In the genomic region with DNA sequence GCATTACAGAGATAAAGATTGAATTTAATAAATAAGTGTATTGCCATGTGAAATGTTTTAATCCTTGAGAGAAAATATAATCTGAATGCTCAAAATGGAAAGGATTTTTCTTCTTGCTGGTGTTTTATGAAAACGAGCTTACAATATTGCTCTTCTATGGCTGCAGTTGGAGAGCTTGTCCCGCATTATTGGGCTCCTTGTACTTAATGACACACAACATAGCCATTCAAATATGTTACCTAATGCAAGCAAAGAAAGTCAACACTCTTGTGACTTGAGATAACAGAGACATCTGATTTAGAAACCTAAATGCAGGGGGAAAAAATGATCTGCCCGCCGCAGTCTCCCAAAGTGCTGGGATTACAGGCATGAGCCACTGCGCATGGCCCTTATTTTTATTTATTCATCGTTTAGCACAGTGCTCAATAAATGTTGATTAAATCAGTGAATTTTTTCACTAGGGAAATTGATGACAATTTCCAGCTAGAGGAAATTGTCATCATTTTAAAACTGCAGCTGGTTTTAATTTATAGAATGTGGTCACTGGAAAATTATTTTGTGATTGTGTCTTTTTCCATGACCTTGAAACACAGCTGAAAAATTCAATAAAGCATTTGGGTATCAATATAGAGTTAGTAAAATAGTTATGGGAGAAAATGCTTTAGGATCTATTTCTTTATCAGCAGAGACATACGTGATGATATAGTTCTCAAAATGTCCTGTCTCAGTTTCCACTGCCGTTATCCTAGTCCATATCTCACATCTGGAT, we compare ENCODE assay signal across 16 cellular contexts. TPM values are rescaled to one million over a fixed set of nuclear protein-coding genes. Genes with fewer than 3 reads are reported as not detected.
DNase-seq lines count a peak whose midpoint lies in the region; ATAC-seq and TF ChIP-seq lines count a peak whose summit lies in the region.
"Had no signal": no experiment of that assay in that cellular context is flagged by ENCODE, and none has a peak within 500 bp of the region (broad histone marks: within the 10 kb centered on the region; RNA-seq: fewer than 3 reads in every experiment).

No MANE protein-coding gene starts in this region.

- H3K36me3 ChIP-seq in left ventricle myocardium inferior (no peaks in the 10 kb centered on the region), colonic mucosa (no peaks in the 10 kb centered on the region), upper lobe of right lung (no peaks in the 10 kb centered on the region), testis (ENCODE audit: low read depth, missing control alignments) (no peaks in the 10 kb centered on the region)
- H3K36me3 ChIP-seq: neutrophil had no signal

- intact Hi-C loops in left ventricle myocardium inferior (cut with micrococcal nuclease) = no loop called here
- intact Hi-C loops in Right ventricle myocardium superior (cut with DNase I) = loop anchor here (10.0 kb wide), 1 partner anchor 1048 kb away; the partner anchor contains the start of gene ATL2
- intact Hi-C loops in colonic mucosa (cut with DNase I) = no loop called here
- intact Hi-C loops in upper lobe of right lung (cut with DNase I) = no loop called here
- intact Hi-C loops in testis (cut with DNase I; ENCODE audit: low total_unique reads) = no loop called here

- ATAC-seq in Right ventricle myocardium superior (ENCODE audit: poor library complexity) (no peak), upper lobe of right lung (no peak)

- H3K27me3 Mint-ChIP-seq in osteocyte (ENCODE audit: unreplicated experiment) = peaks cover 5% of the 10 kb centered on the region

- peaks cover 35% of the 10 kb centered on the region for H3K4me1 Mint-ChIP-seq in osteocyte (ENCODE audit: unreplicated experiment)

- peaks cover 35% of the 10 kb centered on the region for H3K4me1 ChIP-seq in left ventricle myocardium inferior
- H3K4me1 ChIP-seq in colonic mucosa = no peaks in the 10 kb centered on the region
- H3K4me1 ChIP-seq in upper lobe of right lung = peaks cover 13% of the 10 kb centered on the region
- H3K4me1 ChIP-seq in testis = peaks cover 6% of the 10 kb centered on the region

- H3K27ac Mint-ChIP-seq in osteocyte (ENCODE audit: unreplicated experiment) = peak overlapping the region; percentile 80

- H3K36me3 Mint-ChIP-seq in osteocyte (ENCODE audit: unreplicated experiment) = no peaks in the 10 kb centered on the region
- H3K36me3 Mint-ChIP-seq: activated naive CD8-positive, alpha-beta T cell had no signal

- H3K9me3 Mint-ChIP-seq in osteocyte (ENCODE audit: unreplicated experiment) = no peaks in the 10 kb centered on the region

- peak overlapping the region; percentile 93 for H3K27ac ChIP-seq in left ventricle myocardium inferior (replicated peaks)
- peak overlapping the region; percentile 81 for H3K27ac ChIP-seq in colonic mucosa
- H3K27ac ChIP-seq in upper lobe of right lung = peak overlapping the region; percentile 83
- H3K27ac ChIP-seq in testis = peak overlapping the region in 1 of 2 donors; percentile 95
- H3K27ac ChIP-seq: neutrophil had no signal

- 79 to 82% methylated on average over 8 of the region's 8 CpGs for WGBS in testis, 2 donors

- H3K9me3 ChIP-seq in left ventricle myocardium inferior (replicated peaks) (no peaks in the 10 kb centered on the region), colonic mucosa (no peaks in the 10 kb centered on the region), upper lobe of right lung (no peaks in the 10 kb centered on the region), testis (no peaks in the 10 kb centered on the region)
- H3K9me3 ChIP-seq: neutrophil had no signal

- H3K4me3 Mint-ChIP-seq in osteocyte (ENCODE audit: unreplicated experiment) = peak overlapping the region; percentile 22

- no peak for TF ChIP-seq CTCF in left ventricle myocardium inferior (IDR thresholded peaks at IDR 0.05; ENCODE audit: borderline replicate concordance)
- TF ChIP-seq CTCF in colonic mucosa (IDR thresholded peaks at IDR 0.05) = no peak
- no peak for TF ChIP-seq CTCF in osteocyte (IDR thresholded peaks at IDR 0.05)
- no peak for TF ChIP-seq CTCF in upper lobe of right lung (IDR thresholded peaks at IDR 0.05)
- no peak for TF ChIP-seq CTCF in testis (IDR thresholded peaks at IDR 0.05)

- no peak overlapping the region for H3K9ac ChIP-seq in colonic mucosa (ENCODE audit: low read depth in 2 of 2, low read length in 2 of 2)

- H3K27me3 ChIP-seq in left ventricle myocardium inferior (ENCODE audit: low read depth) = no peaks in the 10 kb centered on the region
- H3K27me3 ChIP-seq in colonic mucosa = no peaks in the 10 kb centered on the region
- H3K27me3 ChIP-seq in upper lobe of right lung = no peaks in the 10 kb centered on the region
- no peaks in the 10 kb centered on the region for H3K27me3 ChIP-seq in testis

- no peak for TF ChIP-seq POLR2A in testis (IDR thresholded peaks at IDR 0.05)

- H3K4me3 ChIP-seq in left ventricle myocardium inferior = peak overlapping the region; percentile 89
- no peak overlapping the region for H3K4me3 ChIP-seq in colonic mucosa
- H3K4me3 ChIP-seq in upper lobe of right lung = peak overlapping the region; percentile 74
- H3K4me3 ChIP-seq in testis = no peak overlapping the region

- DNase-seq in left ventricle myocardium inferior = no peak
- no peak for DNase-seq in Right ventricle myocardium superior
- DNase-seq in colonic mucosa = no peak
- no peak for DNase-seq in osteocyte (ENCODE audit: extremely low spot score, unreplicated experiment)
- DNase-seq in upper lobe of right lung = no peak
- no peak for DNase-seq in stimulated activated CD4-positive, alpha-beta T cell treated with anti-CD3 and anti-CD28 coated beads, Interleukin-15, amount 100 ng/mL, for 24 hours
- no peak for DNase-seq in testis
- DNase-seq in stimulated activated CD4-positive, alpha-beta T cell treated with anti-CD3 and anti-CD28 coated beads, Interleukin-2, amount 100 ng/mL, for 24 hours = no peak
- DNase-seq: cortex of kidney, erythroblast, NCI-H2029 treated with DMSO at 0.1 percent for 48 hours, NCI-H524 treated with DMSO at 0.1 percent for 48 hours, T-helper 1 cell had no signal

RNA-seq across cellular contexts. Expression of gene PRKD3, which starts 2.4 kb away (rescaled TPM):
- total RNA-seq in left ventricle myocardium inferior (14.8 TPM), Right ventricle myocardium superior (10.4 TPM), colonic mucosa (10 to 100 TPM; 21.1 to 28.7 TPM), osteocyte (50.1 and 54.7 TPM in 2 replicates), upper lobe of right lung (43.6 TPM), testis (10 to 100 TPM; 46.0 to 78.1 TPM)
- polyA plus RNA-seq in testis (ENCODE audit: insufficient read depth, low read depth, low replicate concordance) = 52.3 TPM

RNA-seq across cellular contexts. Expression of gene QPCT, which starts 17.4 kb away (rescaled TPM):
- total RNA-seq in left ventricle myocardium inferior (2.0 TPM), Right ventricle myocardium superior (1.2 TPM), colonic mucosa (10 to 100 TPM in 1 of 2 donors, 1 to 10 TPM in 1; 5.3 to 10.7 TPM), osteocyte (not detected in 2 replicates), upper lobe of right lung (4.9 TPM), testis (1 to 10 TPM; 2.9 to 3.2 TPM)
- 5.6 TPM for polyA plus RNA-seq in testis (ENCODE audit: insufficient read depth, low read depth, low replicate concordance)
- total RNA-seq: G401 had no signal

Comparison
In these comparisons a context has a peak if more than half of its experiments do, and no peak if none do; other contexts are left out.
1. H3K4me3 ChIP-seq: peak in left ventricle myocardium inferior (single experiment) and upper lobe of right lung (single experiment); none in colonic mucosa (single experiment) and testis (0 of 2).